Comparison of ENCODE assay signal across 9 cellular contexts in the genomic region with DNA sequence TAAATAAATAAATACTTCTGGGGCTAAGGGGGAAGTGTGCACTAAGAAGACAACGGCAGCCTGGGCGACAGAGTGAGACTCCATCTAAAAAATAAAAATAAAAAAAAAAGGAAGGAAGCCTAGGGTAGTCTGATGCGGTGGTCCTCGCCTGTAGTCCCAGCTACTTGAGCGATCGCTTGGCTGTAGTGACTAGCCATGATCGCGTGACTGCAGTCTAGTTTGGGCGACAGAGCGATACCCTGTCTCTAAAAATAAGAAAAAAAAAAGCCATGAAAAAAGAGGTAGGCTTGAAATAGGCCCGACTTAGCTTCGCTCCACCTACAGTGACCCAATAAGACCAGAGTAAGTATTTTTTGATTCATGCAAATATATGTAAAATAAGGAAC. TPM values are rescaled to one million over a fixed set of nuclear protein-coding genes. Genes with fewer than 3 reads are reported as not detected.
A peak's percentile ranks its signal among the peaks of the same experiment; 100 is the strongest.
DNase-seq lines count a peak whose midpoint lies in the region; ATAC-seq lines count a peak whose summit lies in the region.
"Had no signal": no experiment of that assay in that cellular context is flagged by ENCODE, and none has a peak within 500 bp of the region (broad histone marks: within the 10 kb centered on the region; RNA-seq: fewer than 3 reads in every experiment).

No MANE protein-coding gene starts in this region.

- H3K27ac Mint-ChIP-seq in activated T-cell treated with anti-CD3 and anti-CD28 coated beads, Interleukin-2, amount 50 U/mL, for 72 hours: peak overlapping the region; percentile 95

- H2AFZ ChIP-seq in neuron (ENCODE audit: low read depth, low read length): peak overlapping the region; percentile 66

- H3K4me1 Mint-ChIP-seq in activated T-cell treated with anti-CD3 and anti-CD28 coated beads, Interleukin-2, amount 50 U/mL, for 72 hours (ENCODE audit: low read depth): peaks cover 24% of the 10 kb centered on the region

- H3K9me3 ChIP-seq in neuron (ENCODE audit: low read length): no peaks in the 10 kb centered on the region

- H3K36me3 Mint-ChIP-seq in activated T-cell treated with anti-CD3 and anti-CD28 coated beads, Interleukin-2, amount 50 U/mL, for 72 hours (ENCODE audit: insufficient read depth in 2 of 2): peaks cover 5 to 11% of the 10 kb centered on the region in 2 donors

- peak overlapping the region; percentile 88 to 93 for H3K4me3 Mint-ChIP-seq in activated T-cell treated with anti-CD3 and anti-CD28 coated beads, Interleukin-2, amount 50 U/mL, for 72 hours

- ATAC-seq in GM18511 (IDR thresholded peaks at IDR 0.05; ENCODE audit: unreplicated experiment) (peak; percentile 35), HG02938 (IDR thresholded peaks at IDR 0.05; ENCODE audit: unreplicated experiment) (peak; percentile 16), GM19328 (IDR thresholded peaks at IDR 0.05; ENCODE audit: unreplicated experiment) (no peak), HG02798 (IDR thresholded peaks at IDR 0.05; ENCODE audit: poor library complexity, unreplicated experiment) (no peak), HG03354 (IDR thresholded peaks at IDR 0.05; ENCODE audit: poor library complexity, severe bottlenecking, unreplicated experiment) (no peak)
- ATAC-seq in activated T-cell treated with anti-CD3 and anti-CD28 coated beads, Interleukin-2, amount 50 U/mL, for 72 hours (replicated peaks in 1 of 2): no peak

- H3K4me3 ChIP-seq in neuron (ENCODE audit: low read length): no peak overlapping the region

- peaks cover 16% of the 10 kb centered on the region for H3K36me3 ChIP-seq in neuron (ENCODE audit: insufficient read depth, low read length)

- peaks cover 6% of the 10 kb centered on the region for H3K4me1 ChIP-seq in neuron (ENCODE audit: insufficient read depth, low read length)

- H3K9me3 Mint-ChIP-seq in activated T-cell treated with anti-CD3 and anti-CD28 coated beads, Interleukin-2, amount 50 U/mL, for 72 hours: no peaks in the 10 kb centered on the region

- no peak for DNase-seq in activated T-cell treated with anti-CD3 and anti-CD28 coated beads, Interleukin-2, amount 50 U/mL, for 72 hours
- DNase-seq in midbrain (lab: John Stamatoyannopoulos, UW): no peak

- no peaks in the 10 kb centered on the region for H3K27me3 ChIP-seq in neuron (ENCODE audit: insufficient read depth, low read length)

- H3K27me3 Mint-ChIP-seq in activated T-cell treated with anti-CD3 and anti-CD28 coated beads, Interleukin-2, amount 50 U/mL, for 72 hours (ENCODE audit: low read depth): no peaks in the 10 kb centered on the region

RNA-seq across cellular contexts. Expression of a gene that starts 0.7 kb away (rescaled TPM):
- total RNA-seq in activated T-cell treated with anti-CD3 and anti-CD28 coated beads, Interleukin-2, amount 50 U/mL, for 72 hours: 10 to 100 TPM; 86.6 to 96.1 TPM

RNA-seq across cellular contexts. Expression of a gene that starts 2.0 kb away (rescaled TPM):
- total RNA-seq in activated T-cell treated with anti-CD3 and anti-CD28 coated beads, Interleukin-2, amount 50 U/mL, for 72 hours: under 1 TPM; 0.19 to 0.46 TPM
- total RNA-seq: myocyte had no signal

RNA-seq across cellular contexts. Expression of a gene that starts 15.1 kb away (rescaled TPM):
- 1 to 10 TPM; 5.8 to 8.9 TPM for total RNA-seq in activated T-cell treated with anti-CD3 and anti-CD28 coated beads, Interleukin-2, amount 50 U/mL, for 72 hours

RNA-seq across cellular contexts. Expression of a gene that starts 20.9 kb away (rescaled TPM):
- total RNA-seq in activated T-cell treated with anti-CD3 and anti-CD28 coated beads, Interleukin-2, amount 50 U/mL, for 72 hours: 1 to 10 TPM; 4.7 to 6.4 TPM

RNA-seq across cellular contexts. Expression of a gene that starts 36.6 kb away (rescaled TPM):
- 10 to 100 TPM; 16.1 to 16.6 TPM for total RNA-seq in activated T-cell treated with anti-CD3 and anti-CD28 coated beads, Interleukin-2, amount 50 U/mL, for 72 hours

Comparison
In these comparisons a context has a peak if more than half of its experiments do, and no peak if none do; other contexts are left out.
1. ATAC-seq: peak in GM18511 (single experiment) and HG02938 (single experiment); none in activated T-cell treated with anti-CD3 and anti-CD28 coated beads, Interleukin-2, amount 50 U/mL, for 72 hours (0 of 2), GM19328 (single experiment), HG02798 (single experiment) and HG03354 (single experiment).